ENCODE assay signal across 18 cellular contexts in genomic region chr20:33827109-33827508, GRCh38. TPM values are rescaled to one million over a fixed set of nuclear protein-coding genes. Genes with fewer than 3 reads are reported as not detected.
DNase-seq lines count a peak whose midpoint lies in the region; ATAC-seq, FAIRE-seq and TF ChIP-seq lines count a peak whose summit lies in the region.
"Had no signal": no experiment of that assay in that cellular context is flagged by ENCODE, and none has a peak within 500 bp of the region (broad histone marks: within the 10 kb centered on the region; RNA-seq: fewer than 3 reads in every experiment).

No MANE protein-coding gene starts in this region.

- CTCF ChIA-PET in PC-9 (lab: Charles Lee), result no interaction called here

- DNase-seq in PC-9 (no peak), urothelium cell line (ENCODE audit: low spot score) (no peak)
- no peak for DNase-seq in activated effector memory CD4-positive, alpha-beta T cell treated with anti-CD3 and anti-CD28 coated beads, Interleukin-2, amount 50 U/mL, for 16 hours
- DNase-seq: activated CD8-positive, alpha-beta memory T cell treated with anti-CD3 and anti-CD28 coated beads, Interleukin-2, amount 10 ng/mL, durations not matched to agents 7 days and 5 days; CD4-positive, alpha-beta memory T cell; EL; Kasumi-1; NCI-H1436 treated with DMSO at 0.1 percent for 48 hours; stimulated activated CD4-positive, alpha-beta T cell treated with anti-CD3 and anti-CD28 coated beads, Interleukin-4, amount 100 ng/mL, for 4 hours had no signal

- ATAC-seq in gastroesophageal sphincter (no peak), HG02840 (IDR thresholded peaks at IDR 0.05; ENCODE audit: low FRiP score, unreplicated experiment) (no peak), HG02798 (IDR thresholded peaks at IDR 0.05; ENCODE audit: poor library complexity, unreplicated experiment) (no peak)
- no peak for ATAC-seq in stimulated activated memory B cell treated with anti-CD40 and anti-IgM and Interleukin-4, amounts not matched to agents 10 μg/mL and 1 μg/mL and 100 μg/mL, for 72 hours
- ATAC-seq: activated CD8-positive, alpha-beta memory T cell treated with anti-CD3 and anti-CD28 coated beads, Interleukin-2, amount 10 ng/mL, durations not matched to agents 7 days and 5 days; sciatic nerve had no signal

- no peak for TF ChIP-seq EP300 in gastroesophageal sphincter (IDR thresholded peaks at IDR 0.05)

- H3K4me1 Mint-ChIP-seq in stimulated activated memory B cell treated with anti-CD40 and anti-IgM and Interleukin-4, amounts not matched to agents 10 μg/mL and 1 μg/mL and 100 μg/mL, for 72 hours, result peaks cover 80% of the 10 kb centered on the region

- H3K27ac ChIP-seq in DOHH2 (ENCODE audit: low read depth, low read length) (no peak overlapping the region), PC-9 (0 out of 2 replicates have a peak overlapping the region, but pooled peaks have one; percentile 26), gastroesophageal sphincter (peak overlapping the region; percentile 12 to 78 (median 59))
- H3K27ac ChIP-seq: HL-60 had no signal

- 43 to 59% methylated on average over 2 of the region's 2 CpGs for WGBS in gastroesophageal sphincter (ENCODE audit: low coverage in 1 of 2), 2 donors

- H3K9me2 ChIP-seq in DOHH2 (replicated peaks; ENCODE audit: control insufficient read depth, low read length), result no peaks in the 10 kb centered on the region
- H3K9me2 ChIP-seq in PC-9 (ENCODE audit: insufficient read depth), result no peaks in the 10 kb centered on the region

- H3K4me2 ChIP-seq in DOHH2 (ENCODE audit: low read length) (0 out of 2 replicates have a peak overlapping the region, but pooled peaks have one; percentile 4), PC-9 (no peak overlapping the region)

- H2AFZ ChIP-seq in PC-9, result no peak overlapping the region

- H3K36me3 Mint-ChIP-seq in stimulated activated memory B cell treated with anti-CD40 and anti-IgM and Interleukin-4, amounts not matched to agents 10 μg/mL and 1 μg/mL and 100 μg/mL, for 72 hours, result peaks cover 15% of the 10 kb centered on the region

- no peaks in the 10 kb centered on the region for H3K9me3 ChIP-seq in DOHH2 (ENCODE audit: control insufficient read depth, insufficient read depth, low read length)
- H3K9me3 ChIP-seq in PC-9 (ENCODE audit: insufficient read depth, low read depth), result no peaks in the 10 kb centered on the region
- no peaks in the 10 kb centered on the region for H3K9me3 ChIP-seq in gastroesophageal sphincter

- FAIRE-seq in urothelium cell line (lab: Jason Lieb, UNC), result no peak
- FAIRE-seq: bronchial epithelial cell had no signal

- TF ChIP-seq POLR2A in gastroesophageal sphincter (IDR thresholded peaks at IDR 0.05), result no peak

- POLR2A ChIA-PET in PC-9 (lab: Charles Lee; ENCODE audit: unreplicated experiment), result interaction anchor here (0.6 kb wide), 1 partner anchor 415 kb away, joined by 4 read pairs; no protein-coding TSS in a partner anchor

- H4K20me1 ChIP-seq in DOHH2 (ENCODE audit: control insufficient read depth, insufficient read depth, low read depth, low read length) (peaks cover 21% of the 10 kb centered on the region; the same call in 1 of the 2 replicates), PC-9 (ENCODE audit: insufficient read depth) (peaks cover 92% of the 10 kb centered on the region)

- no peaks in the 10 kb centered on the region for H3K27me3 ChIP-seq in DOHH2 (ENCODE audit: control insufficient read depth, low read length)
- H3K27me3 ChIP-seq in PC-9 (ENCODE audit: insufficient read depth, low read depth), result no peaks in the 10 kb centered on the region
- H3K27me3 ChIP-seq in gastroesophageal sphincter, result no peaks in the 10 kb centered on the region

- intact Hi-C loops in PC-9 (cut with micrococcal nuclease; ENCODE audit: unreplicated experiment), result no loop called here

- H3K79me2 ChIP-seq in DOHH2 (ENCODE audit: control insufficient read depth, low read length), result peaks cover 95% of the 10 kb centered on the region
- peaks cover 100% of the 10 kb centered on the region for H3K79me2 ChIP-seq in PC-9 (ENCODE audit: low read depth)

- no peak for TF ChIP-seq CTCF in DOHH2 (IDR thresholded peaks at IDR 0.05; ENCODE audit: low read depth, low read length, poor library complexity, severe bottlenecking)
- no peak for TF ChIP-seq CTCF in PC-9 (conservative IDR thresholded peaks at IDR 0.05)
- no peak for TF ChIP-seq CTCF in gastroesophageal sphincter (IDR thresholded peaks at IDR 0.05)

- H3K9me3 Mint-ChIP-seq in stimulated activated memory B cell treated with anti-CD40 and anti-IgM and Interleukin-4, amounts not matched to agents 10 μg/mL and 1 μg/mL and 100 μg/mL, for 72 hours, result no peaks in the 10 kb centered on the region
- H3K9me3 Mint-ChIP-seq: CD4-positive, alpha-beta memory T cell; neural crest cell had no signal

- H3K27me3 Mint-ChIP-seq in stimulated activated memory B cell treated with anti-CD40 and anti-IgM and Interleukin-4, amounts not matched to agents 10 μg/mL and 1 μg/mL and 100 μg/mL, for 72 hours, result no peaks in the 10 kb centered on the region
- H3K27me3 Mint-ChIP-seq: activated CD8-positive, alpha-beta memory T cell treated with anti-CD3 and anti-CD28 coated beads, Interleukin-2, amount 10 ng/mL, durations not matched to agents 7 days and 5 days; CD4-positive, alpha-beta memory T cell had no signal

- H3K4me1 ChIP-seq in DOHH2 (ENCODE audit: control insufficient read depth, low read length) (peaks cover 25% of the 10 kb centered on the region), PC-9 (replicated peaks; ENCODE audit: insufficient read depth) (peaks cover 17% of the 10 kb centered on the region), gastroesophageal sphincter (peaks cover 29 to 96% (median 47%) of the 10 kb centered on the region in 3 donors)

- H3K4me3 ChIP-seq in DOHH2 (ENCODE audit: low read length) (no peak overlapping the region), PC-9 (no peak overlapping the region), gastroesophageal sphincter (no peak overlapping the region)

- no TSS peak for BruUV-seq in PC-9 (replicated peaks; lab: Mats Ljungman, UMichigan)

- no peak overlapping the region for H3K4me3 Mint-ChIP-seq in stimulated activated memory B cell treated with anti-CD40 and anti-IgM and Interleukin-4, amounts not matched to agents 10 μg/mL and 1 μg/mL and 100 μg/mL, for 72 hours
- H3K4me3 Mint-ChIP-seq: activated CD8-positive, alpha-beta memory T cell treated with anti-CD3 and anti-CD28 coated beads, Interleukin-2, amount 10 ng/mL, durations not matched to agents 7 days and 5 days; neural crest cell had no signal

- H3F3A ChIP-seq in DOHH2 (ENCODE audit: control insufficient read depth, insufficient read depth), result no peaks in the 10 kb centered on the region
- H3F3A ChIP-seq in PC-9 (ENCODE audit: insufficient read depth, low read depth), result peaks cover 28% of the 10 kb centered on the region; the same call in 1 of the 2 replicates

- H3K36me3 ChIP-seq in DOHH2 (ENCODE audit: control insufficient read depth, low read length) (no peaks in the 10 kb centered on the region), PC-9 (ENCODE audit: low read depth) (peaks cover 9% of the 10 kb centered on the region), gastroesophageal sphincter (peaks cover 0 to 5% of the 10 kb centered on the region in 2 donors)

- peak overlapping the region; percentile 31 for H3K27ac Mint-ChIP-seq in stimulated activated memory B cell treated with anti-CD40 and anti-IgM and Interleukin-4, amounts not matched to agents 10 μg/mL and 1 μg/mL and 100 μg/mL, for 72 hours
- H3K27ac Mint-ChIP-seq: activated CD8-positive, alpha-beta memory T cell treated with anti-CD3 and anti-CD28 coated beads, Interleukin-2, amount 10 ng/mL, durations not matched to agents 7 days and 5 days had no signal

RNA-seq across cellular contexts. Expression of gene CHMP4B, which starts 16.0 kb away (rescaled TPM):
- total RNA-seq in PC-9 (2021) (176 and 180 TPM in 2 replicates), gastroesophageal sphincter (100 to 1,000 TPM in 3 of 4 donors, 10 to 100 TPM in 1; 93.4 to 118 (median 112) TPM)
